Comparison of ENCODE assay signal across 8 cellular contexts in the genomic region with DNA sequence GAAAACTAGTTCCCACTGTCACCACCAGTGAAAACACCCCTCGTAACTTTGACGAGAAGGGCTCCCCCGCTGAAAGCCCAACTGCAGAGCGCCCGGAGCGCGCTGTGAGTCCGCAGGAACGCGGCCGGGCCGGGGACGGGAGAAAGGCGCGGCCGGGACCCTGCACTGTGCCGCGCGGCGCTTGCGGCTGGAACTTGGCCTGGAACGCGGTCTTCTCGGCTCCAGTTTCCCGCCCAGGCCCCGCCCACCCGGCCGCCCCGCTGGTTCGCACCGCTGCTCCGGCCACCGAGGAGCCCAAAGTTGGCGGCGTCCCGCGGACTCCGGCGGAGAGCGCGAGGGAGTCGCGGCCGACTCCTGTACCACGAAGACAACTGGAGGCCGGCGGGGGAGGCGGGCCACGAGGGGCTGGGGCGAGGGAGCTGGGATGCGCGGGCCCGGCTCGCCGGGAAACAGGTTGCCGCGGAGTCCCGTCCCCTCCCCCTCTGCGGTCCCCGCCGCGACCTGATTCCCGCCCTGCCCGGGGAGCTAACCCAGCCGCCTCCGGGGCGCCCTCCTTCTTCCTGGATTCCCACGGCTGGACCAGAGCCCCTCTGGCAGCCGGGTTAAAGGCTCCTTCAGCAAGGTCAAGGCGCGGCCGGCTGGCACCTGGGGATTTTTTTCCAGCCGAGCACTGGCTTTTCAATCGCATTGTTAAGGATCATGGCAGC. TPM values are rescaled to one million over a fixed set of nuclear protein-coding genes. Genes with fewer than 3 reads are reported as not detected.
A peak's percentile ranks its signal among the peaks of the same experiment; 100 is the strongest.
DNase-seq lines count a peak whose midpoint lies in the region; ATAC-seq and TF ChIP-seq lines count a peak whose summit lies in the region.

No MANE protein-coding gene starts in this region.

- H3K4me1 Mint-ChIP-seq in nephron, result peaks cover 42% of the 10 kb centered on the region

- H3K36me3 ChIP-seq in PC-3 (ENCODE audit: low read depth, low read length), result no peaks in the 10 kb centered on the region

- ATAC-seq in PC-3, result no peak
- ATAC-seq in HG03521 (IDR thresholded peaks at IDR 0.05; ENCODE audit: unreplicated experiment), result no peak
- ATAC-seq in HG03025 (IDR thresholded peaks at IDR 0.05; ENCODE audit: low FRiP score, unreplicated experiment), result no peak

- POLR2A ChIA-PET in PC-3 (lab: Charles Lee; ENCODE audit: unreplicated experiment), result no interaction called here

- peak overlapping the region; percentile 82 to 91 (median 90) for H3K27ac Mint-ChIP-seq in nephron

- no peaks in the 10 kb centered on the region for H3K9me3 ChIP-seq in PC-3 (ENCODE audit: low read length)

- H3K9me3 Mint-ChIP-seq in nephron, result no peaks in the 10 kb centered on the region

- H3K4me3 Mint-ChIP-seq in nephron, result peak overlapping the region; percentile 94 to 97 (median 96)

- peaks cover 8% of the 10 kb centered on the region for H3K4me1 ChIP-seq in PC-3 (ENCODE audit: insufficient read depth, low read length)

- TF ChIP-seq CTCF in PC-3 (conservative IDR thresholded peaks at IDR 0.05; ENCODE audit: low read depth, low read length) (no peak), nephron (IDR thresholded peaks at IDR 0.05; ENCODE audit: unreplicated experiment in 3 of 3) (no peak)

- no peak overlapping the region for H3K27ac ChIP-seq in PC-3 (ENCODE audit: low read length)

- no peaks in the 10 kb centered on the region for H3K79me2 ChIP-seq in PC-3 (ENCODE audit: low read length)

- no TSS peak for BruUV-seq in PC-3 (replicated peaks; lab: Mats Ljungman, UMichigan)

- H3F3A ChIP-seq in PC-3 (ENCODE audit: low read length, unreplicated experiment), result no peaks in the 10 kb centered on the region

- H3K4me2 ChIP-seq in PC-3 (ENCODE audit: low read length), result peak overlapping the region; percentile 66

- peak overlapping the region; percentile 58 for H3K4me3 ChIP-seq in PC-3 (ENCODE audit: low read length)

- H3K27me3 Mint-ChIP-seq in nephron (ENCODE audit: low read depth), result peaks cover 37% of the 10 kb centered on the region

- DNase-seq in activated CD4-positive, alpha-beta T cell treated with anti-CD3 and anti-CD28 coated beads for 48 hours, result peak; percentile 2
- DNase-seq in activated CD4-positive, alpha-beta T cell treated with anti-CD3 and anti-CD28 coated beads, Interleukin-2, amount 50 U/mL, for 1 hour, result no peak
- DNase-seq in PC-3 (no peak), fibroblast of peridontal ligament (ENCODE audit: extremely low read depth) (peak; percentile 40)
- DNase-seq in stimulated activated CD8-positive, alpha-beta memory T cell treated with anti-CD3 and anti-CD28 coated beads, Interleukin-4, amount 100 ng/mL, for 48 hours, result no peak

- peaks cover 3% of the 10 kb centered on the region for H3K36me3 Mint-ChIP-seq in nephron (ENCODE audit: low read depth)

- intact Hi-C loops in PC-3 (cut with micrococcal nuclease), result no loop called here

- CTCF ChIA-PET in PC-3 (lab: Charles Lee), result no interaction called here

- H2AFZ ChIP-seq in PC-3 (ENCODE audit: low read length), result peak overlapping the region; percentile 64

- no peaks in the 10 kb centered on the region for H4K20me1 ChIP-seq in PC-3 (ENCODE audit: low read length)

- H3K9me2 ChIP-seq in PC-3 (replicated peaks; ENCODE audit: low read length), result no peaks in the 10 kb centered on the region

- H3K27me3 ChIP-seq in PC-3 (ENCODE audit: low read length), result peaks cover 99% of the 10 kb centered on the region

- H3K9ac ChIP-seq in PC-3 (ENCODE audit: low read length), result no peak overlapping the region

RNA-seq across cellular contexts. Expression of a gene that starts 3.4 kb away (rescaled TPM):
- total RNA-seq in PC-3 (2014; rRNA removed), result 19.7 and 37.1 TPM in 2 replicates

Comparison
In these comparisons a context has a peak if more than half of its experiments do, and no peak if none do; other contexts are left out.
1. DNase-seq: peak in activated CD4-positive, alpha-beta T cell treated with anti-CD3 and anti-CD28 coated beads for 48 hours (single experiment) and fibroblast of peridontal ligament (single experiment); none in activated CD4-positive, alpha-beta T cell treated with anti-CD3 and anti-CD28 coated beads, Interleukin-2, amount 50 U/mL, for 1 hour (single experiment), PC-3 (single experiment) and stimulated activated CD8-positive, alpha-beta memory T cell treated with anti-CD3 and anti-CD28 coated beads, Interleukin-4, amount 100 ng/mL, for 48 hours (single experiment).